ENCODE assay signal across 20 cellular contexts in the genomic region with DNA sequence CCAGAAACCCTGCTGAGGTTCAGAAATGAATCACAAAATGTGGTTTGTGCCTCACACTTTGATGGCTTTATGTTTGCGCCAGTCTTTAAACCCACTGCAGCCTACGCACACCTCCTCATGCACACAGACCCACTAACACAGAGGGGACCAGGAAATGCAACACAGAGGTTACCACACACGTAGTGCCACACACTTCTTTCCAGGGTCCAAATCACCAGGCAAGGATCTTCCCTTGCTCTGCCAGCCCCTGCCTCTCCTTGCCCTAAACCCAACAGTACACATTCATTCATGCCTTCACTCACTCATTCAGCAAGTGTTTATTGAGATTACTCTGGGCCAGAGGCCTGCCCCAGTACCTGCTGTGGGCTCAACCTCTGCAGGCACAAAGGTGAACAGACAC. TPM values are rescaled to one million over a fixed set of nuclear protein-coding genes. Genes with fewer than 3 reads are reported as not detected.
DNase-seq lines count a peak whose midpoint lies in the region; ATAC-seq, FAIRE-seq and TF ChIP-seq lines count a peak whose summit lies in the region.
"Had no signal": no experiment of that assay in that cellular context is flagged by ENCODE, and none has a peak within 500 bp of the region (broad histone marks: within the 10 kb centered on the region; RNA-seq: fewer than 3 reads in every experiment).

No MANE protein-coding gene starts in this region.

- SMC1A ChIA-PET in GM12878 (lab: Charles Lee; ENCODE audit: uncharacterized antibody, unreplicated experiment): no interaction called here

- BruUV-seq in GM12878 (replicated peaks; lab: Mats Ljungman, UMichigan): no TSS peak

- CTCF ChIA-PET in GM12878 (lab: Yijun Ruan, JAX): no interaction called here

- H3K27ac ChIP-seq in GM12878 (ENCODE audit: control insufficient read depth, insufficient read depth) (no peak overlapping the region), lower lobe of right lung (no peak overlapping the region)
- H3K27ac ChIP-seq: colonic mucosa, esophagus squamous epithelium, vagina had no signal

- H2AFZ ChIP-seq in GM12878 (ENCODE audit: control insufficient read depth, low read depth, low read length): no peak overlapping the region

- no peaks in the 10 kb centered on the region for H3K79me2 ChIP-seq in GM12878 (ENCODE audit: control insufficient read depth, insufficient read depth, low read length)

- in situ Hi-C loops in GM12878 (cut with MboI): no loop called here

- ATAC-seq in GM12878 (peak; percentile 46), lower lobe of right lung (no peak)
- ATAC-seq: left lobe of liver, right cardiac atrium had no signal

- no peaks in the 10 kb centered on the region for H3K4me1 ChIP-seq in GM12878 (ENCODE audit: control insufficient read depth, insufficient read depth, low read length)
- H3K4me1 ChIP-seq in lower lobe of right lung: no peaks in the 10 kb centered on the region
- H3K4me1 ChIP-seq: colonic mucosa had no signal

- no peak for TF ChIP-seq RAD21 in GM12878 (IDR thresholded peaks at IDR 0.05; ENCODE audit: insufficient read depth, low read depth, low read length)

- WGBS in GM12878 (ENCODE audit: insufficient coverage, insufficient replicate concordance, low lambda C conversion rate, missing lambda C conversion rate): 9% methylated on average over 3 of the region's 3 CpGs

- TF ChIP-seq POLR2A in GM12878 (IDR thresholded peaks at IDR 0.05; ENCODE audit: low read depth, low read length): no peak

- no peak overlapping the region for H3K4me3 ChIP-seq in Jurkat, Clone E6-1 (ENCODE audit: low read length)
- H3K4me3 ChIP-seq in GM12878 (no peak overlapping the region), lower lobe of right lung (no peak overlapping the region)
- H3K4me3 ChIP-seq: colonic mucosa, esophagus squamous epithelium, vagina had no signal

- H3K27me3 ChIP-seq in GM12878 (replicated peaks in 1 of 2; ENCODE audit: control insufficient read depth in 2 of 2, insufficient read depth in 2 of 2, low read length in 1 of 2) (no peaks in the 10 kb centered on the region), lower lobe of right lung (ENCODE audit: low read depth) (no peaks in the 10 kb centered on the region)
- H3K27me3 ChIP-seq: colonic mucosa, esophagus squamous epithelium, vagina had no signal

- intact Hi-C loops in GM12878 (cut with micrococcal nuclease; ENCODE audit: unreplicated experiment) (no loop called here), lower lobe of right lung (cut with DNase I) (no loop called here)

- H3K4me2 ChIP-seq in GM12878 (ENCODE audit: control insufficient read depth, insufficient read depth): no peak overlapping the region

- H3K9me3 ChIP-seq in GM12878 (replicated peaks; ENCODE audit: control insufficient read depth, insufficient read depth, low read length) (no peaks in the 10 kb centered on the region; the same call in 2 of the 3 replicates), lower lobe of right lung (no peaks in the 10 kb centered on the region)
- H3K9me3 ChIP-seq: colonic mucosa, esophagus squamous epithelium, vagina had no signal

- RAD21 ChIA-PET in GM12878 (lab: Charles Lee; ENCODE audit: unreplicated experiment): no interaction called here

- FAIRE-seq in GM12878 (lab: Jason Lieb, UNC): no peak
- FAIRE-seq: GM19239 had no signal

- peak; percentile 45 for DNase-seq in Jurkat, Clone E6-1 (ENCODE audit: low read depth, low spot score)
- peak; percentile 35 for DNase-seq in activated CD8-positive, alpha-beta memory T cell treated with anti-CD3 and anti-CD28 coated beads, Interleukin-2, amount 50 U/mL, for 1 hour (ENCODE audit: extremely low read depth)
- DNase-seq in GM12878 (ENCODE audit: low read depth, low spot score) (no peak), NCI-H345 treated with DMSO at 0.1 percent for 48 hours (lab: John Stamatoyannopoulos, UW; ENCODE audit: unreplicated experiment) (no peak), lower lobe of right lung (no peak), DMS 273 (lab: John Stamatoyannopoulos, UW; ENCODE audit: unreplicated experiment) (no peak), CD1c-positive myeloid dendritic cell (ENCODE audit: extremely low spot score) (no peak)
- DNase-seq in stimulated activated CD8-positive, alpha-beta memory T cell treated with anti-CD3 and anti-CD28 coated beads, Interleukin-15, amount 100 ng/mL, for 4 hours (ENCODE audit: low read depth in 2 of 2): peak; percentile 37 to 47
- DNase-seq: colonic mucosa, esophagus squamous epithelium, hypothalamus, IMR-90, naive B cell, NCI-H1092 treated with DMSO at 0.1 percent for 48 hours, NCI-H345, right cardiac atrium had no signal

- POLR2A ChIA-PET in GM12878 (lab: Charles Lee): no interaction called here

- H3K36me3 ChIP-seq in GM12878 (ENCODE audit: control insufficient read depth in 2 of 2, insufficient read depth in 2 of 2, low read length in 1 of 2) (peaks cover 0 to 13% of the 10 kb centered on the region in 2 experiments; a peak in 2 of 4 replicates), lower lobe of right lung (no peaks in the 10 kb centered on the region)
- H3K36me3 ChIP-seq: colonic mucosa, vagina had no signal

- TF ChIP-seq CTCF in GM12878 (IDR thresholded peaks at IDR 0.05 in 2 of 3, conservative IDR thresholded peaks at IDR 0.05 in 1 of 3; ENCODE audit: control insufficient read depth in 2 of 3, extremely low read depth in 1 of 3, insufficient read depth in 1 of 3, low read depth in 3 of 3, low read length in 3 of 3): no peak
- TF ChIP-seq CTCF in lower lobe of right lung (IDR thresholded peaks at IDR 0.05): no peak

- no peak overlapping the region for H3K9ac ChIP-seq in GM12878 (ENCODE audit: control insufficient read depth, insufficient read depth, low read length)

- H4K20me1 ChIP-seq in GM12878 (ENCODE audit: control insufficient read depth, insufficient read depth): no peaks in the 10 kb centered on the region

- no peak for TF ChIP-seq EP300 in GM12878 (IDR thresholded peaks at IDR 0.05; ENCODE audit: borderline replicate concordance in 1 of 2, control insufficient read depth in 1 of 2, low read depth in 2 of 2, low read length in 2 of 2)

TF ChIP-seq in GM12878, 131 proteins besides CTCF, POLR2A, EP300 and RAD21 (continues in another document):
- TF ChIP-seq EED (IDR thresholded peaks at IDR 0.05; ENCODE audit: low read depth) (no peak), RFX5 (IDR thresholded peaks at IDR 0.05; ENCODE audit: low read depth, low read length) (no peak), NFIC (IDR thresholded peaks at IDR 0.05; ENCODE audit: low read depth, low read length) (no peak), MTA3 (IDR thresholded peaks at IDR 0.05; ENCODE audit: borderline replicate concordance, low read length) (no peak), CHD1 (IDR thresholded peaks at IDR 0.05; ENCODE audit: low read depth, low read length) (no peak), DPF2 (IDR thresholded peaks at IDR 0.05) (no peak), KAT2A (conservative IDR thresholded peaks at IDR 0.05; ENCODE audit: control insufficient read depth, low read depth, low read length) (no peak), MEF2A (IDR thresholded peaks at IDR 0.05; ENCODE audit: insufficient read depth, low read depth, low read length) (no peak), SIN3A (IDR thresholded peaks at IDR 0.05; ENCODE audit: low read depth, low read length) (no peak), BCL11A (IDR thresholded peaks at IDR 0.05; ENCODE audit: low read depth, low read length) (no peak), IRF4 (IDR thresholded peaks at IDR 0.05; ENCODE audit: low read depth, low read length) (no peak)
- TF ChIP-seq, protein P1, sequence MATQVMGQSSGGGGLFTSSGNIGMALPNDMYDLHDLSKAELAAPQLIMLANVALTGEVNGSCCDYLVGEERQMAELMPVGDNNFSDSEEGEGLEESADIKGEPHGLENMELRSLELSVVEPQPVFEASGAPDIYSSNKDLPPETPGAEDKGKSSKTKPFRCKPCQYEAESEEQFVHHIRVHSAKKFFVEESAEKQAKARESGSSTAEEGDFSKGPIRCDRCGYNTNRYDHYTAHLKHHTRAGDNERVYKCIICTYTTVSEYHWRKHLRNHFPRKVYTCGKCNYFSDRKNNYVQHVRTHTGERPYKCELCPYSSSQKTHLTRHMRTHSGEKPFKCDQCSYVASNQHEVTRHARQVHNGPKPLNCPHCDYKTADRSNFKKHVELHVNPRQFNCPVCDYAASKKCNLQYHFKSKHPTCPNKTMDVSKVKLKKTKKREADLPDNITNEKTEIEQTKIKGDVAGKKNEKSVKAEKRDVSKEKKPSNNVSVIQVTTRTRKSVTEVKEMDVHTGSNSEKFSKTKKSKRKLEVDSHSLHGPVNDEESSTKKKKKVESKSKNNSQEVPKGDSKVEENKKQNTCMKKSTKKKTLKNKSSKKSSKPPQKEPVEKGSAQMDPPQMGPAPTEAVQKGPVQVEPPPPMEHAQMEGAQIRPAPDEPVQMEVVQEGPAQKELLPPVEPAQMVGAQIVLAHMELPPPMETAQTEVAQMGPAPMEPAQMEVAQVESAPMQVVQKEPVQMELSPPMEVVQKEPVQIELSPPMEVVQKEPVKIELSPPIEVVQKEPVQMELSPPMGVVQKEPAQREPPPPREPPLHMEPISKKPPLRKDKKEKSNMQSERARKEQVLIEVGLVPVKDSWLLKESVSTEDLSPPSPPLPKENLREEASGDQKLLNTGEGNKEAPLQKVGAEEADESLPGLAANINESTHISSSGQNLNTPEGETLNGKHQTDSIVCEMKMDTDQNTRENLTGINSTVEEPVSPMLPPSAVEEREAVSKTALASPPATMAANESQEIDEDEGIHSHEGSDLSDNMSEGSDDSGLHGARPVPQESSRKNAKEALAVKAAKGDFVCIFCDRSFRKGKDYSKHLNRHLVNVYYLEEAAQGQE (IDR thresholded peaks at IDR 0.05; ENCODE audit: low read depth, low read length): no peak

RNA-seq across cellular contexts. Expression of gene MAB21L3, which starts 17.5 kb away (rescaled TPM):
- polyA plus RNA-seq in Jurkat, Clone E6-1 (2012; ENCODE audit: insufficient read depth, insufficient read length): not detected
- total RNA-seq in GM12878 (2013; cell fraction: nucleolus; rRNA removed): 12.9 and 13.5 TPM in 2 replicates
- total RNA-seq in GM12878 (2014; rRNA removed): 1.7 and 5.3 TPM in 2 replicates
- total RNA-seq in GM12878 (2014; rRNA removed; fragmentation: Illumina TruSeq; extraction: Trizol): 1.2 and 1.6 TPM in 2 replicates
- 0.88 and 1.7 TPM in 2 replicates for total RNA-seq in GM12878 (2021)
- 0.18 TPM for polyA plus RNA-seq in GM12878 (2011; ENCODE audit: low read depth)
- 12.4 and 18.6 TPM in 2 replicates for polyA plus RNA-seq in GM12878 (2011; rRNA removed)
- 15.9 and 19.3 TPM in 2 replicates for polyA plus RNA-seq in GM12878 (2011; cell fraction: cytosol; rRNA removed)
- polyA plus RNA-seq in GM12878 (2011; cell fraction: nucleus; rRNA removed): 11.8 and 15.9 TPM in 2 replicates
- polyA plus RNA-seq in GM12878 (2012): 0.22 and 0.32 TPM in 2 replicates
- polyA plus RNA-seq in GM12878 (2014; fragmentation: Illumina TruSeq; extraction: Trizol): 1.5 and 1.9 TPM in 2 replicates
- under 1 TPM; 0.18 to 0.35 TPM for polyA plus RNA-seq in GM12878 (2014; fragmentation: Nextera tagmentation; extraction: Ambion mirVana)
- polyA plus RNA-seq in GM12878 (2014; rRNA removed): 1.0 and 2.1 TPM in 2 replicates
- polyA plus RNA-seq in GM12878 (2016; fragmentation: Nextera tagmentation; extraction: Ambion mirVana): under 1 TPM; 0.27 to 0.47 TPM
- polyA minus RNA-seq in GM12878 (2011; rRNA and poly(A)+ RNA removed): 26.3 and 34.4 TPM in 2 replicates
- polyA minus RNA-seq in GM12878 (2011; cell fraction: cytosol; rRNA and poly(A)+ RNA removed): 9.3 and 11.2 TPM in 2 replicates
- 15.0 and 17.9 TPM in 2 replicates for polyA minus RNA-seq in GM12878 (2011; cell fraction: nucleus; rRNA and poly(A)+ RNA removed)
- total RNA-seq in lower lobe of right lung: 1.2 TPM
- total RNA-seq: IMR-90, SK-MEL-5 had no signal
- polyA plus RNA-seq: IMR-90, right cardiac atrium had no signal

Comparison
In these comparisons a context has a peak if more than half of its experiments do, and no peak if none do; other contexts are left out.
1. DNase-seq: peak in Jurkat, Clone E6-1 (single experiment), activated CD8-positive, alpha-beta memory T cell treated with anti-CD3 and anti-CD28 coated beads, Interleukin-2, amount 50 U/mL, for 1 hour (single experiment) and stimulated activated CD8-positive, alpha-beta memory T cell treated with anti-CD3 and anti-CD28 coated beads, Interleukin-15, amount 100 ng/mL, for 4 hours (2 of 2); none in GM12878 (single experiment), NCI-H345 treated with DMSO at 0.1 percent for 48 hours (single experiment), lower lobe of right lung (single experiment), DMS 273 (single experiment) and CD1c-positive myeloid dendritic cell (single experiment).